Comparison of ENCODE assay signal across 2 cellular contexts in genomic region chr1:56563568-56563967, GRCh38.
A peak's percentile ranks its signal among the peaks of the same experiment; 100 is the strongest.
TF ChIP-seq lines count a peak whose summit lies in the region.

No MANE protein-coding gene starts in this region.

TF ChIP-seq in H1, 55 proteins besides CTCF, POLR2A, EP300 and RAD21 (continues in another document):
- TF ChIP-seq SRF (IDR thresholded peaks at IDR 0.05; ENCODE audit: low read depth, low read length): no peak
- TF ChIP-seq SUZ12 (IDR thresholded peaks at IDR 0.05; ENCODE audit: low read length): no peak
- no peak for TF ChIP-seq CHD7 (IDR thresholded peaks at IDR 0.05; ENCODE audit: insufficient replicate concordance, low read length)
- no peak for TF ChIP-seq MAX (IDR thresholded peaks at IDR 0.05)
- no peak for TF ChIP-seq TBP (IDR thresholded peaks at IDR 0.05; ENCODE audit: low read depth, low read length)
- TF ChIP-seq SIRT6 (IDR thresholded peaks at IDR 0.05; ENCODE audit: low read length): no peak
- no peak for TF ChIP-seq RNF2 (IDR thresholded peaks at IDR 0.05; ENCODE audit: borderline replicate concordance, low read depth, low read length, missing control alignments, poor library complexity, severe bottlenecking)
- no peak for TF ChIP-seq RFX5 (IDR thresholded peaks at IDR 0.05; ENCODE audit: borderline replicate concordance, low read depth, low read length)
- no peak for TF ChIP-seq PHF8 (conservative IDR thresholded peaks at IDR 0.05; ENCODE audit: low read depth, low read length)
- TF ChIP-seq ATF3 (IDR thresholded peaks at IDR 0.05; ENCODE audit: insufficient read depth, low read depth, low read length): no peak
- no peak for TF ChIP-seq ATF2 (IDR thresholded peaks at IDR 0.05; ENCODE audit: low read length)
- TF ChIP-seq BACH1 (IDR thresholded peaks at IDR 0.05; ENCODE audit: low read length): no peak
- no peak for TF ChIP-seq FOSL1 (IDR thresholded peaks at IDR 0.05; ENCODE audit: insufficient read depth, low read depth, low read length)
- TF ChIP-seq CBX5 (IDR thresholded peaks at IDR 0.05; ENCODE audit: low read depth, low read length): no peak

TF ChIP-seq in liver, 16 proteins besides CTCF, POLR2A, EP300 and RAD21:
- TF ChIP-seq HNF4A (conservative IDR thresholded peaks at IDR 0.05) (peak; percentile 88 to 93), FOXA1 (IDR thresholded peaks at IDR 0.05) (peak; percentile 66), TAF1 (conservative IDR thresholded peaks at IDR 0.05) (peak; percentile 75), NR2F2 (IDR thresholded peaks at IDR 0.05) (peak; percentile 54), GABPA (IDR thresholded peaks at IDR 0.05 in 1 of 2, conservative IDR thresholded peaks at IDR 0.05 in 1 of 2) (peak in 1 of 2 donors; percentile 45), HNF4G (IDR thresholded peaks at IDR 0.05) (peak; percentile 76), YY1 (IDR thresholded peaks at IDR 0.05) (peak; percentile 80), ZBTB33 (IDR thresholded peaks at IDR 0.05) (peak; percentile 79), RXRA (IDR thresholded peaks at IDR 0.05) (peak; percentile 93), MAX (IDR thresholded peaks at IDR 0.05) (peak; percentile 76), JUND (IDR thresholded peaks at IDR 0.05) (peak; percentile 72 to 88), FOXA2 (IDR thresholded peaks at IDR 0.05) (peak; percentile 80), REST (IDR thresholded peaks at IDR 0.05) (peak; percentile 73), ATF3 (IDR thresholded peaks at IDR 0.05) (peak; percentile 15), EGR1 (IDR thresholded peaks at IDR 0.05; ENCODE audit: low read depth in 2 of 2) (peak in 1 of 2 donors; percentile 24), SP1 (IDR thresholded peaks at IDR 0.05) (peak; percentile 91)
